Comparison of ENCODE assay signal across 13 cellular contexts in the genomic region with DNA sequence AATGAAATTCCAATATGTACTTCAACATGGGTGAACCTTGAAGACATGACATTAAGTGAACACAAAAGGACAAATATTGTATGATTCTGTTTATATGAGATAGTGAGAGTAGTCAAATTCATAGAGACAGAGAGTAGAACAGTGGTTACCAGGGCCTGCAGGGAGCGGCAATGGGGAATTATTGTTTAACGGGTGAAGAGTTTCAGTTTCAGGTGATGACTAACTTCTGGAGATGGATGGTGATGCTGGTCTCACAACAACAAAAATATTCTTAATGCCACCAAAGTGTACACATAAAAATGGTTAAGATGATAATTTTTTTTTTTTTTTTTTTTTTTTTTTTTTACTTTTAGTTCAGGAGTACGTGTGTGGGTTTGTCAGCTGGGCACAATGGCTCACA.
DNase-seq lines count a peak whose midpoint lies in the region; ATAC-seq, FAIRE-seq and TF ChIP-seq lines count a peak whose summit lies in the region.
"Had no signal": no experiment of that assay in that cellular context is flagged by ENCODE, and none has a peak within 500 bp of the region (broad histone marks: within the 10 kb centered on the region; RNA-seq: fewer than 3 reads in every experiment).

No MANE protein-coding gene starts in this region.

- H2AFZ ChIP-seq in OCI-LY3 (ENCODE audit: low read depth, low read length) (no peak overlapping the region), hepatocyte (no peak overlapping the region)

- H3K4me1 ChIP-seq in OCI-LY3 (ENCODE audit: low read length) (peaks cover 9% of the 10 kb centered on the region), hepatocyte (ENCODE audit: insufficient read depth) (peaks cover under 1% of the 10 kb centered on the region), psoas muscle (no peaks in the 10 kb centered on the region)
- H3K4me1 ChIP-seq: upper lobe of right lung had no signal

- H4K20me1 ChIP-seq in OCI-LY3 (ENCODE audit: insufficient read depth, low read length) (no peaks in the 10 kb centered on the region), hepatocyte (ENCODE audit: insufficient read depth, poor library complexity, severe bottlenecking) (no peaks in the 10 kb centered on the region)

- H3K79me2 ChIP-seq in OCI-LY3 (ENCODE audit: low read length): no peaks in the 10 kb centered on the region
- H3K79me2 ChIP-seq in hepatocyte: no peaks in the 10 kb centered on the region

- no peaks in the 10 kb centered on the region for H3K36me3 ChIP-seq in OCI-LY3 (replicated peaks; ENCODE audit: low read depth, low read length)
- no peaks in the 10 kb centered on the region for H3K36me3 ChIP-seq in hepatocyte (replicated peaks; ENCODE audit: insufficient read depth, low read depth)
- no peaks in the 10 kb centered on the region for H3K36me3 ChIP-seq in psoas muscle (ENCODE audit: insufficient read depth in 1 of 2, low read depth in 1 of 2)
- H3K36me3 ChIP-seq: upper lobe of right lung had no signal

- H3K4me3 ChIP-seq in OCI-LY3 (ENCODE audit: low read length) (peak overlapping the region; percentile 47; the same call in 1 of the 2 replicates), hepatocyte (no peak overlapping the region), psoas muscle (no peak overlapping the region)
- H3K4me3 ChIP-seq: upper lobe of right lung had no signal

- H3K27me3 ChIP-seq in OCI-LY3 (ENCODE audit: low read depth, low read length): no peaks in the 10 kb centered on the region
- no peaks in the 10 kb centered on the region for H3K27me3 ChIP-seq in hepatocyte
- no peaks in the 10 kb centered on the region for H3K27me3 ChIP-seq in psoas muscle (ENCODE audit: insufficient read depth in 3 of 3, low read length in 2 of 3)
- H3K27me3 ChIP-seq: upper lobe of right lung had no signal

- intact Hi-C loops in psoas muscle (cut with DNase I): no loop called here

- WGBS in hepatocyte (ENCODE audit: low lambda C conversion rate, missing lambda C conversion rate): 99% methylated on average over 3 of the region's 3 CpGs
- WGBS in psoas muscle, 3 donors: 91 to 96% (median 95%) methylated on average over 3 of the region's 3 CpGs

- H3K9me3 ChIP-seq in OCI-LY3 (ENCODE audit: insufficient read depth, low read length) (no peaks in the 10 kb centered on the region), hepatocyte (ENCODE audit: low read depth) (no peaks in the 10 kb centered on the region), psoas muscle (peaks cover 3% of the 10 kb centered on the region)
- H3K9me3 ChIP-seq: upper lobe of right lung had no signal

- no peak for DNase-seq in GM18507 (ENCODE audit: extremely low spot score, insufficient read length, low read depth)
- DNase-seq in hepatocyte (ENCODE audit: low spot score): no peak
- DNase-seq in activated gamma-delta T cell treated with Interleukin-2 at 50 U/mL for 16 hours: no peak
- no peak for DNase-seq in DMS 273 (lab: John Stamatoyannopoulos, UW; ENCODE audit: unreplicated experiment)
- no peak for DNase-seq in psoas muscle
- DNase-seq: activated gamma-delta T cell; DMS 273 treated with DMSO at 0.1 percent for 48 hours; HFFc6; stimulated activated CD4-positive, alpha-beta T cell treated with anti-CD3 and anti-CD28 coated beads, Interleukin-4, amount 100 ng/mL, for 4 hours; upper lobe of right lung had no signal

- 0 out of 2 replicates have a peak overlapping the region, but pooled peaks have one; percentile 17 for H3K27ac ChIP-seq in OCI-LY3 (ENCODE audit: low read length)
- H3K27ac ChIP-seq in hepatocyte: no peak overlapping the region
- H3K27ac ChIP-seq in psoas muscle: no peak overlapping the region
- H3K27ac ChIP-seq: upper lobe of right lung had no signal

- H3K9ac ChIP-seq in OCI-LY3 (ENCODE audit: low read length): no peak overlapping the region

- H3K9me2 ChIP-seq in hepatocyte (replicated peaks; ENCODE audit: insufficient read depth): no peaks in the 10 kb centered on the region

- FAIRE-seq in GM18507 (lab: Jason Lieb, UNC): peak; percentile 82

- ATAC-seq in GM19438 (IDR thresholded peaks at IDR 0.05; ENCODE audit: low read depth, unreplicated experiment) (peak; percentile 97), HG02970 (IDR thresholded peaks at IDR 0.05; ENCODE audit: low FRiP score, unreplicated experiment) (peak; percentile 94), psoas muscle (no peak)
- ATAC-seq: upper lobe of right lung had no signal

- TF ChIP-seq CTCF in OCI-LY3 (IDR thresholded peaks at IDR 0.05; ENCODE audit: low read depth, low read length): no peak
- TF ChIP-seq CTCF in hepatocyte (IDR thresholded peaks at IDR 0.05; ENCODE audit: poor library complexity): no peak
- TF ChIP-seq CTCF in psoas muscle (IDR thresholded peaks at IDR 0.05): no peak

- H3K4me2 ChIP-seq in OCI-LY3 (ENCODE audit: low read length) (peak overlapping the region; percentile 54), hepatocyte (no peak overlapping the region)

Comparison
In these comparisons a context has a peak if more than half of its experiments do, and no peak if none do; other contexts are left out.
1. ATAC-seq: peak in GM19438 (single experiment) and HG02970 (single experiment); none in psoas muscle (0 of 4).